ENCODE assay signal across 1 cellular context in the genomic region with DNA sequence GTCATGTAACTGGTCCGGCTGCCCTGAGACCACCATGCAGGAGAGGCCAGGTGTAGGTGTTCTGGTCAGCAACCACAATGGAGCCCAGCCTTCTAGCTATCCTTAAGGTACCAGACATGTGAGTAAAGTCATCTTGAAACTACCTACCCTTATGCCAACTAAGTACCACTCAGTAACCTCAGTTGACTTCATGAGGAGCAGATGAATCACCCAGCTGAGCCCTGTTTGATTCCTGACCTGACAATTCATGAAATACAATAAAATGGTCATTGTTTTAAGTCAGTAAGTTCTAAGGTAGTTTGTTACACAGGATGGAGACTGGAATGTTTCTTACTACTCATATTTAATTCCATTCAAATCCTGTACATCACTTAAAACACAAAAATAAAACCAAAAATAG.
TF ChIP-seq lines count a peak whose summit lies in the region.

No MANE protein-coding gene starts in this region.

TF ChIP-seq in GM23338, 12 proteins besides CTCF, POLR2A, EP300 and RAD21 (continued from another document):
- TF ChIP-seq, protein P1, sequence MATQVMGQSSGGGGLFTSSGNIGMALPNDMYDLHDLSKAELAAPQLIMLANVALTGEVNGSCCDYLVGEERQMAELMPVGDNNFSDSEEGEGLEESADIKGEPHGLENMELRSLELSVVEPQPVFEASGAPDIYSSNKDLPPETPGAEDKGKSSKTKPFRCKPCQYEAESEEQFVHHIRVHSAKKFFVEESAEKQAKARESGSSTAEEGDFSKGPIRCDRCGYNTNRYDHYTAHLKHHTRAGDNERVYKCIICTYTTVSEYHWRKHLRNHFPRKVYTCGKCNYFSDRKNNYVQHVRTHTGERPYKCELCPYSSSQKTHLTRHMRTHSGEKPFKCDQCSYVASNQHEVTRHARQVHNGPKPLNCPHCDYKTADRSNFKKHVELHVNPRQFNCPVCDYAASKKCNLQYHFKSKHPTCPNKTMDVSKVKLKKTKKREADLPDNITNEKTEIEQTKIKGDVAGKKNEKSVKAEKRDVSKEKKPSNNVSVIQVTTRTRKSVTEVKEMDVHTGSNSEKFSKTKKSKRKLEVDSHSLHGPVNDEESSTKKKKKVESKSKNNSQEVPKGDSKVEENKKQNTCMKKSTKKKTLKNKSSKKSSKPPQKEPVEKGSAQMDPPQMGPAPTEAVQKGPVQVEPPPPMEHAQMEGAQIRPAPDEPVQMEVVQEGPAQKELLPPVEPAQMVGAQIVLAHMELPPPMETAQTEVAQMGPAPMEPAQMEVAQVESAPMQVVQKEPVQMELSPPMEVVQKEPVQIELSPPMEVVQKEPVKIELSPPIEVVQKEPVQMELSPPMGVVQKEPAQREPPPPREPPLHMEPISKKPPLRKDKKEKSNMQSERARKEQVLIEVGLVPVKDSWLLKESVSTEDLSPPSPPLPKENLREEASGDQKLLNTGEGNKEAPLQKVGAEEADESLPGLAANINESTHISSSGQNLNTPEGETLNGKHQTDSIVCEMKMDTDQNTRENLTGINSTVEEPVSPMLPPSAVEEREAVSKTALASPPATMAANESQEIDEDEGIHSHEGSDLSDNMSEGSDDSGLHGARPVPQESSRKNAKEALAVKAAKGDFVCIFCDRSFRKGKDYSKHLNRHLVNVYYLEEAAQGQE (IDR thresholded peaks at IDR 0.05; ENCODE audit: unreplicated experiment), result no peak
